9 cellular contexts compared by ENCODE assay signal in genomic region chr6:134034951-134035822, GRCh38. TPM values are rescaled to one million over a fixed set of nuclear protein-coding genes. Genes with fewer than 3 reads are reported as not detected.
DNase-seq lines count a peak whose midpoint lies in the region; ATAC-seq and TF ChIP-seq lines count a peak whose summit lies in the region.
"Had no signal": no experiment of that assay in that cellular context is flagged by ENCODE, and none has a peak within 500 bp of the region (broad histone marks: within the 10 kb centered on the region; RNA-seq: fewer than 3 reads in every experiment).

No MANE protein-coding gene starts in this region.

- ATAC-seq in GM19397 (IDR thresholded peaks at IDR 0.05; ENCODE audit: unreplicated experiment) (peak; percentile 23), GM21723 (IDR thresholded peaks at IDR 0.05; ENCODE audit: unreplicated experiment) (no peak)
- ATAC-seq in stimulated activated effector memory CD8-positive, alpha-beta T cell treated with anti-CD3 and anti-CD28 coated beads, Interleukin-12 subunit alpha, Interleukin-12 subunit beta, amount 100 ng/mL, for 72 hours = peak; percentile 27

- H3K36me3 Mint-ChIP-seq in stimulated activated effector memory CD8-positive, alpha-beta T cell treated with anti-CD3 and anti-CD28 coated beads, Interleukin-12 subunit alpha, Interleukin-12 subunit beta, amount 100 ng/mL, for 72 hours = no peaks in the 10 kb centered on the region
- H3K36me3 Mint-ChIP-seq in activated naive CD8-positive, alpha-beta T cell treated with anti-CD3 and anti-CD28 coated beads for 36 hours = no peaks in the 10 kb centered on the region

- peaks cover 21% of the 10 kb centered on the region for H3K4me1 Mint-ChIP-seq in stimulated activated effector memory CD8-positive, alpha-beta T cell treated with anti-CD3 and anti-CD28 coated beads, Interleukin-12 subunit alpha, Interleukin-12 subunit beta, amount 100 ng/mL, for 72 hours
- peaks cover 7% of the 10 kb centered on the region for H3K4me1 Mint-ChIP-seq in activated naive CD8-positive, alpha-beta T cell treated with anti-CD3 and anti-CD28 coated beads for 36 hours

- peak; percentile 54 for DNase-seq in NCI-H2196 (lab: John Stamatoyannopoulos, UW; ENCODE audit: unreplicated experiment)
- no peak for DNase-seq in dorsolateral prefrontal cortex
- no peak for DNase-seq in stimulated activated effector memory CD8-positive, alpha-beta T cell treated with anti-CD3 and anti-CD28 coated beads, Interleukin-12 subunit alpha, Interleukin-12 subunit beta, amount 100 ng/mL, for 72 hours (ENCODE audit: low spot score in 2 of 2)
- DNase-seq in EL = no peak
- no peak for DNase-seq in activated naive CD8-positive, alpha-beta T cell treated with anti-CD3 and anti-CD28 coated beads for 36 hours
- DNase-seq: spleen; stimulated activated naive CD4-positive, alpha-beta T cell had no signal

- H3K4me3 Mint-ChIP-seq in stimulated activated effector memory CD8-positive, alpha-beta T cell treated with anti-CD3 and anti-CD28 coated beads, Interleukin-12 subunit alpha, Interleukin-12 subunit beta, amount 100 ng/mL, for 72 hours = no peak overlapping the region
- no peak overlapping the region for H3K4me3 Mint-ChIP-seq in activated naive CD8-positive, alpha-beta T cell treated with anti-CD3 and anti-CD28 coated beads for 36 hours

- peak overlapping the region in 56 of 59 donors; percentile 26 to 92 (median 78) for H3K27ac ChIP-seq in dorsolateral prefrontal cortex
- H3K27ac ChIP-seq: spleen had no signal

- intact Hi-C loops in dorsolateral prefrontal cortex (cut with DNase I) = loop anchor here in 1 of 2 donors (2.0 kb wide), 1 partner anchor 16 kb away; no protein-coding TSS in a partner anchor

- no peak overlapping the region for H3K27ac Mint-ChIP-seq in stimulated activated effector memory CD8-positive, alpha-beta T cell treated with anti-CD3 and anti-CD28 coated beads, Interleukin-12 subunit alpha, Interleukin-12 subunit beta, amount 100 ng/mL, for 72 hours
- H3K27ac Mint-ChIP-seq in activated naive CD8-positive, alpha-beta T cell treated with anti-CD3 and anti-CD28 coated beads for 36 hours = no peak overlapping the region

- H3K27me3 ChIP-seq in dorsolateral prefrontal cortex = no peaks in the 10 kb centered on the region
- H3K27me3 ChIP-seq: spleen had no signal

- H3K27me3 Mint-ChIP-seq in activated naive CD8-positive, alpha-beta T cell treated with anti-CD3 and anti-CD28 coated beads for 36 hours = no peaks in the 10 kb centered on the region

- TF ChIP-seq CTCF in dorsolateral prefrontal cortex (IDR thresholded peaks at IDR 0.05 in 54 of 56, conservative IDR thresholded peaks at IDR 0.05 in 2 of 56; ENCODE audit: low read depth in 1 of 56, partially characterized antibody in 56 of 56) = no peak

- H3K4me3 ChIP-seq in dorsolateral prefrontal cortex = peak overlapping the region in 6 of 59 donors; percentile 11 to 42 (median 22)
- H3K4me3 ChIP-seq: spleen had no signal

- no peaks in the 10 kb centered on the region for H3K9me3 Mint-ChIP-seq in stimulated activated effector memory CD8-positive, alpha-beta T cell treated with anti-CD3 and anti-CD28 coated beads, Interleukin-12 subunit alpha, Interleukin-12 subunit beta, amount 100 ng/mL, for 72 hours
- no peaks in the 10 kb centered on the region for H3K9me3 Mint-ChIP-seq in activated naive CD8-positive, alpha-beta T cell treated with anti-CD3 and anti-CD28 coated beads for 36 hours

RNA-seq across cellular contexts. Expression of gene SLC2A12, which starts 17.2 kb away (rescaled TPM):
- total RNA-seq in dorsolateral prefrontal cortex = 10 to 100 TPM in 45 of 120 experiments, 1 to 10 TPM in 75; 5.7 to 16.8 (median 9.4) TPM
- under 1 TPM; 0.14 to 0.16 TPM for total RNA-seq in activated naive CD8-positive, alpha-beta T cell treated with anti-CD3 and anti-CD28 coated beads for 36 hours

Comparison
In these comparisons a context has a peak if more than half of its experiments do, and no peak if none do; other contexts are left out.
1. RNA of gene SLC2A12, which starts 17.2 kb away (total RNA-seq): 5.7 to 16.8 TPM in dorsolateral prefrontal cortex; 0.14 to 0.16 TPM in activated naive CD8-positive, alpha-beta T cell treated with anti-CD3 and anti-CD28 coated beads for 36 hours; every median in the first group is over 4 times any median in the second.